1 cellular context compared by ENCODE assay signal in genomic region chr7:112224186-112224585, GRCh38.
TF ChIP-seq lines count a peak whose summit lies in the region.

No MANE protein-coding gene starts in this region.

TF ChIP-seq in HepG2, 621 proteins besides CTCF, POLR2A, EP300 and RAD21:
- TF ChIP-seq PAX8 (CRISPR knock-in tag; IDR thresholded peaks at IDR 0.05; ENCODE audit: borderline replicate concordance): no peak
- TF ChIP-seq DR1 (CRISPR knock-in tag; IDR thresholded peaks at IDR 0.05): no peak
- TF ChIP-seq SOX13 (IDR thresholded peaks at IDR 0.05): no peak
- TF ChIP-seq SOX13 (CRISPR knock-in tag; conservative IDR thresholded peaks at IDR 0.05 in 1 of 2, IDR thresholded peaks at IDR 0.05 in 1 of 2): no peak
- no peak for TF ChIP-seq TFDP2 (CRISPR knock-in tag; IDR thresholded peaks at IDR 0.05)
- no peak for TF ChIP-seq CREBL2 (CRISPR knock-in tag; IDR thresholded peaks at IDR 0.05; ENCODE audit: borderline replicate concordance)
- no peak for TF ChIP-seq HDAC6 (IDR thresholded peaks at IDR 0.05; ENCODE audit: low read depth, low read length)
- TF ChIP-seq NFYB (CRISPR knock-in tag; IDR thresholded peaks at IDR 0.05): no peak
- TF ChIP-seq SP140L (CRISPR knock-in tag; IDR thresholded peaks at IDR 0.05; ENCODE audit: borderline replicate concordance): no peak
- no peak for TF ChIP-seq CC2D1A (CRISPR knock-in tag; IDR thresholded peaks at IDR 0.05)
- no peak for TF ChIP-seq DMAP1 (CRISPR knock-in tag; IDR thresholded peaks at IDR 0.05)
- TF ChIP-seq THAP7 (CRISPR knock-in tag; IDR thresholded peaks at IDR 0.05): no peak
- TF ChIP-seq REXO4 (CRISPR knock-in tag; IDR thresholded peaks at IDR 0.05; ENCODE audit: borderline replicate concordance): no peak
- TF ChIP-seq REST (IDR thresholded peaks at IDR 0.05; ENCODE audit: borderline replicate concordance in 1 of 2, low read depth in 1 of 2, low read length in 2 of 2): no peak
- TF ChIP-seq RNF2 (conservative IDR thresholded peaks at IDR 0.05; ENCODE audit: low read depth): no peak
- no peak for TF ChIP-seq SALL1 (CRISPR knock-in tag; IDR thresholded peaks at IDR 0.05)
- no peak for TF ChIP-seq TGIF2 (CRISPR knock-in tag; IDR thresholded peaks at IDR 0.05)
